In the genomic region with DNA sequence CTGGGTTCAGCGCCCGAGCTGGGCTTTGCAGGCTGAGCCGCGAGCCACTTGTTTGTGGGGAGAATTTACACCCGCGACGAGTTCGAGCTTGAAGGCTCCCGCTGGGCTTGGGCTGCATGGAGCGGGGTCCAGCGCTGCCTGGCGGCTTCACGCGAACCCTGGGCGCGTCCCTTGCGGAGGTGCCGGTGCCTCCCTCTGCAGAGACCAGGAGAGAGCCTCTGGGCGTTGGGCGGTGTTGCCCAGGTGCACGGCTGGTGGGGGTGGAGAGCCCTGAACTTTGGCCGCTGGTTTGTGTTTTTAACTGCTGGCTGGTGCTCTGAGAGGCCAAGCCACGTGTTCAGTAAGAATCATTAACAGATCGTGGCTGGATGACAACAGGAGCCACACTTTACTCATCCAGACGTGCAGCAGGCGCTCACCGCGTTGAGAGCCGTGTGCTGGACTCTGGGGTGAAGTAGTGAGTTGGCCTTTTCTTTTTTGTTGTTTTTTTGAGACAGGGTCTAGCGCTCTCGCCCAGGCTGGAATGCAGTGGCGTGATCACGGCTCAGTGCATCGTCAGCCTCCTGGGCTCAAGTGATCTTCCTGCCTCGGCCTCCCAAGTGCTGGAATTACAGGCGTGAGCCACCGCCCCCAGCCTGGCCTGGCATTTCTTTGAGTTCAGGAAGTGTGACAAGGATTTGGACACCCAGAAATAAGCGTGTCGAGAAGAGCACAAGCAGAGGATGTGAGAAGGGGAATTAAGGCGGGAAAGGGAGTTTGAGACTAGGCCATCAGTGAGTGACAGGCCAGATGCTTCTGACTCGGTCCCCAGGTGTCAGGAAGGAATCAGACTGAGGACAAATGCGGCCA, we compare ENCODE assay signal across 8 cellular contexts. TPM values are rescaled to one million over a fixed set of nuclear protein-coding genes. Genes with fewer than 3 reads are reported as not detected.
DNase-seq lines count a peak whose midpoint lies in the region; ATAC-seq, FAIRE-seq and TF ChIP-seq lines count a peak whose summit lies in the region.

No MANE protein-coding gene starts in this region.

- no peak overlapping the region for H3K23ac ChIP-seq in H1 (ENCODE audit: insufficient read length)

- H3K4me1 ChIP-seq in Panc1 (ENCODE audit: control insufficient read depth, insufficient read depth, low read length), result peaks cover 3% of the 10 kb centered on the region; the same call in 1 of the 2 replicates
- peaks cover 0 to 7% (median 2%) of the 10 kb centered on the region in 4 experiments; a peak in 4 of 7 replicates for H3K4me1 ChIP-seq in H1 (replicated peaks in 1 of 4; ENCODE audit: control insufficient read depth in 3 of 4, insufficient read depth in 4 of 4, low read length in 3 of 4)

- intact Hi-C loops in Panc1 (cut with micrococcal nuclease; ENCODE audit: unreplicated experiment), result no loop called here

- ATAC-seq in GM18517 (IDR thresholded peaks at IDR 0.05; ENCODE audit: unreplicated experiment) (peak; percentile 43), HG02970 (IDR thresholded peaks at IDR 0.05; ENCODE audit: low FRiP score, unreplicated experiment) (peak; percentile 39), Panc1 (peak; percentile 59)

- H3K23me2 ChIP-seq in H1 (ENCODE audit: low read depth, low read length), result peaks cover 6% of the 10 kb centered on the region; the same call in 1 of the 2 replicates

- H4K5ac ChIP-seq in H1 (ENCODE audit: insufficient read length, low read depth, low read length), result peak overlapping the region; percentile 27

- H3K9me3 ChIP-seq in Panc1 (ENCODE audit: control insufficient read depth, insufficient read depth, low read depth, low read length) (no peaks in the 10 kb centered on the region), H1 (ENCODE audit: insufficient read depth in 2 of 2, low read depth in 1 of 2, low read length in 1 of 2) (peaks cover 11 to 18% of the 10 kb centered on the region in 2 experiments)

- peak overlapping the region; percentile 12; the same call in 1 of the 2 replicates for H2BK12ac ChIP-seq in H1 (ENCODE audit: low read depth, low read length)

- peak overlapping the region; percentile 48 for H2AK5ac ChIP-seq in H1 (ENCODE audit: low read depth, low read length)

- no peak for TF ChIP-seq EP300 in H1 (IDR thresholded peaks at IDR 0.05; ENCODE audit: borderline replicate concordance in 1 of 2, low read depth in 2 of 2, low read length in 2 of 2)

- POLR2A ChIA-PET in BJ (lab: Charles Lee) (interaction anchor here (0.6 kb wide), 1 partner anchor 125 kb away, joined by 3 read pairs; no protein-coding TSS in a partner anchor), Panc1 (lab: Charles Lee) (interaction anchor here (0.5 kb wide), 1 partner anchor 244 kb away, joined by 5 read pairs; no protein-coding TSS in a partner anchor), H1 (lab: Charles Lee; ENCODE audit: partially characterized antibody) (interaction anchor here (0.6 to 4.8 kb wide), 12 partner anchors 8 to 186 kb away, joined by 3 to 59 read pairs (median 4); a partner anchor contains a TSS)

- DNase-seq in BJ (ENCODE audit: low read depth), result peak; percentile 3
- DNase-seq in Panc1 (ENCODE audit: low read depth, low spot score), result no peak
- no peak for DNase-seq in H1 (ENCODE audit: low read depth in 1 of 2, low spot score in 2 of 2)
- peak; percentile 87 for DNase-seq in mucosa of gallbladder (ENCODE audit: low spot score)
- DNase-seq in AML-193 (lab: John Stamatoyannopoulos, UW), result no peak
- no peak for DNase-seq in effector CD4-positive, alpha-beta T cell

- in situ Hi-C loops in Panc1 (cut with HindIII; ENCODE audit: low pct_unique_long_range_greater_than_20kb, low sequenced_read_pairs), result no loop called here

- peaks cover 0 to 12% of the 10 kb centered on the region in 2 experiments for H4K20me1 ChIP-seq in H1 (replicated peaks in 1 of 2; ENCODE audit: control insufficient read depth in 1 of 2, insufficient read depth in 2 of 2, low read length in 2 of 2)

- BruUV-seq in Panc1 (replicated peaks; lab: Mats Ljungman, UMichigan), result TSS peak; percentile 77

- peaks cover 15% of the 10 kb centered on the region for H3K36me3 ChIP-seq in BJ (ENCODE audit: control insufficient read depth, insufficient read depth, low read length)
- no peaks in the 10 kb centered on the region; the same call in 1 of the 2 replicates for H3K36me3 ChIP-seq in Panc1 (ENCODE audit: control insufficient read depth, insufficient read depth, low read length)
- H3K36me3 ChIP-seq in H1 (ENCODE audit: control insufficient read depth in 2 of 4, insufficient read depth in 4 of 4, low read length in 3 of 4), result peaks cover 0 to 23% (median 16%) of the 10 kb centered on the region in 4 experiments; a peak in 7 of 8 replicates

- no peak overlapping the region for H2BK20ac ChIP-seq in H1 (ENCODE audit: low read length)

- peak overlapping the region; percentile 94 for H3K4me3 ChIP-seq in BJ (ENCODE audit: low read depth, low read length)
- peak overlapping the region; percentile 74 to 78 for H3K4me3 ChIP-seq in Panc1 (ENCODE audit: low read depth in 2 of 2, low read length in 2 of 2)
- peak overlapping the region; percentile 69 to 93 (median 84) for H3K4me3 ChIP-seq in H1 (ENCODE audit: extremely low read depth in 1 of 4, insufficient read depth in 2 of 4, low read depth in 3 of 4, low read length in 4 of 4)

- H2BK5ac ChIP-seq in H1 (ENCODE audit: low read depth, low read length), result 0 out of 2 replicates have a peak overlapping the region, but pooled peaks have one; percentile 61

- H4K91ac ChIP-seq in H1 (replicated peaks; ENCODE audit: insufficient read length, low read length), result peak overlapping the region; percentile 84

- no peak for TF ChIP-seq RAD21 in H1 (IDR thresholded peaks at IDR 0.05 in 1 of 2, conservative IDR thresholded peaks at IDR 0.05 in 1 of 2; ENCODE audit: low read depth in 2 of 2, low read length in 2 of 2)

- peak overlapping the region; percentile 81 to 82 for H3K4me2 ChIP-seq in H1 (ENCODE audit: insufficient read depth in 1 of 2, low read depth in 2 of 2, low read length in 2 of 2)

- no peaks in the 10 kb centered on the region for H3K27me3 ChIP-seq in BJ (ENCODE audit: control insufficient read depth, insufficient read depth, low read length)
- no peaks in the 10 kb centered on the region for H3K27me3 ChIP-seq in Panc1 (ENCODE audit: control insufficient read depth, insufficient read depth, low read length)
- H3K27me3 ChIP-seq in H1 (replicated peaks in 1 of 4; ENCODE audit: control insufficient read depth in 3 of 4, extremely low read depth in 1 of 4, insufficient read depth in 3 of 4, low read length in 3 of 4), result no peaks in the 10 kb centered on the region

- peak overlapping the region in 3 of 4 experiments; percentile 56 to 85 (median 76); a peak in 6 of 7 replicates for H3K9ac ChIP-seq in H1 (replicated peaks in 1 of 4; ENCODE audit: extremely low read depth in 1 of 4, low read depth in 3 of 4, low read length in 3 of 4)

- H3K4ac ChIP-seq in H1 (replicated peaks; ENCODE audit: insufficient read length, low read depth, low read length), result peak overlapping the region; percentile 46

- no peak for FAIRE-seq in H1 (lab: Jason Lieb, UNC)

- H3K27ac ChIP-seq in Panc1 (ENCODE audit: low read length) (peak overlapping the region; percentile 82), H1 (ENCODE audit: low read depth, low read length) (peak overlapping the region; percentile 51)

- TF ChIP-seq POLR2A in H1 (IDR thresholded peaks at IDR 0.05; ENCODE audit: control extremely low read depth in 1 of 2, low read depth in 2 of 2, low read length in 2 of 2), result no peak

- H2AFZ ChIP-seq in H1 (ENCODE audit: low read length), result no peak overlapping the region

- CTCF ChIA-PET in BJ (lab: Yijun Ruan, JAX), result interaction anchor here (1.4 kb wide), 1 partner anchor 19 kb away, joined by 4 read pairs; no protein-coding TSS in a partner anchor
- CTCF ChIA-PET in Panc1 (lab: Charles Lee), result interaction anchor here (0.7 kb wide), 1 partner anchor 21 kb away, joined by 3 read pairs; no protein-coding TSS in a partner anchor
- CTCF ChIA-PET in H1 (lab: Charles Lee; ENCODE audit: partially characterized antibody), result interaction anchor here (1.0 to 2.6 kb wide), 3 partner anchors 8 to 16 kb away, joined by 5 to 16 read pairs (median 5); no protein-coding TSS in a partner anchor

- peak overlapping the region; percentile 70 for H3K56ac ChIP-seq in H1 (replicated peaks; ENCODE audit: insufficient read length, low read depth, low read length)

- H4K8ac ChIP-seq in H1 (ENCODE audit: extremely low read depth, insufficient read depth, low read length), result peak overlapping the region; percentile 86; the same call in 1 of the 2 replicates

- H2BK120ac ChIP-seq in H1 (replicated peaks; ENCODE audit: low read depth, low read length), result no peak overlapping the region

- 45% methylated on average over 30 of the region's 42 CpGs; no CpG with 5 or more reads in 1 of the 2 experiments for WGBS in H1 (ENCODE audit: extremely low coverage in 1 of 2, insufficient coverage in 1 of 2, insufficient read length in 1 of 2, insufficient replicate concordance in 2 of 2, low coverage in 1 of 2, low lambda C conversion rate in 2 of 2, missing lambda C conversion rate in 1 of 2), 2 experiments

- peak overlapping the region; percentile 64; the same call in 1 of the 2 replicates for H3K18ac ChIP-seq in H1 (ENCODE audit: extremely low read depth, low read length)

- no peak overlapping the region; the same call in 1 of the 2 replicates for H2BK15ac ChIP-seq in H1 (ENCODE audit: low read length)

- no peak overlapping the region for H3K14ac ChIP-seq in H1 (ENCODE audit: insufficient read length)

- H3K79me1 ChIP-seq in H1 (ENCODE audit: low read depth, low read length), result peaks cover 11% of the 10 kb centered on the region

- H3K79me2 ChIP-seq in H1 (ENCODE audit: control insufficient read depth in 1 of 2, insufficient read depth in 2 of 2, low read length in 2 of 2), result peaks cover 0 to 11% of the 10 kb centered on the region in 2 experiments; a peak in 1 of 4 replicates

- TF ChIP-seq CTCF in BJ (IDR thresholded peaks at IDR 0.05; ENCODE audit: insufficient read depth, low read depth, low read length), result no peak
- TF ChIP-seq CTCF in Panc1 (IDR thresholded peaks at IDR 0.05), result no peak
- no peak for TF ChIP-seq CTCF in H1 (IDR thresholded peaks at IDR 0.05; ENCODE audit: control extremely low read depth in 1 of 3, insufficient read depth in 1 of 3, low read depth in 1 of 3, low read length in 3 of 3)

RNA-seq across cellular contexts. Expression of a gene that starts 0.8 kb away (rescaled TPM):
- polyA plus RNA-seq in BJ (2011; rRNA removed) (31.5 and 56.0 TPM in 2 replicates), H1 (2011; rRNA removed) (49.5 and 87.5 TPM in 2 replicates)
- 16.2 and 20.0 TPM in 2 replicates for polyA minus RNA-seq in BJ (2011; rRNA and poly(A)+ RNA removed)
- total RNA-seq in Panc1 (2021; ENCODE audit: unreplicated experiment) (52.6 TPM), mucosa of gallbladder (168 TPM)
- 54.0 TPM for polyA plus RNA-seq in Panc1 (2012; ENCODE audit: insufficient read length)
- 76.8 and 83.9 TPM in 2 replicates for total RNA-seq in H1 (2021; fragmentation: NEBNext Ultra II Directional; extraction: Animal tissue kit (Norgen Biotek cat#: 25700))
- polyA plus RNA-seq in H1 (2011; cell fraction: cytosol; rRNA removed), result 91.7 TPM
- polyA plus RNA-seq in H1 (2011; cell fraction: nucleus; rRNA removed), result 406 TPM
- polyA plus RNA-seq in H1 (2012, experiment 1 of 2), result 82.0 to 144 TPM (median 116 TPM) in 4 replicates
- 45.2 TPM for polyA plus RNA-seq in H1 (2012, experiment 2 of 2)
- polyA plus RNA-seq in H1 (2013, experiment 1 of 2), result 49.2 TPM
- polyA plus RNA-seq in H1 (2013, experiment 2 of 2), result 43.1 TPM
- polyA minus RNA-seq in H1 (2011; rRNA and poly(A)+ RNA removed), result 36.6 and 43.1 TPM in 2 replicates
- 64.7 TPM for polyA minus RNA-seq in H1 (2011; cell fraction: cytosol; rRNA and poly(A)+ RNA removed)
- 58.6 TPM for polyA minus RNA-seq in H1 (2011; cell fraction: nucleus; rRNA and poly(A)+ RNA removed)

RNA-seq across cellular contexts. Expression of a gene that starts 14.2 kb away (rescaled TPM):
- 2.8 and 5.3 TPM in 2 replicates for polyA plus RNA-seq in BJ (2011; rRNA removed)
- polyA minus RNA-seq in BJ (2011; rRNA and poly(A)+ RNA removed), result 3.3 and 3.7 TPM in 2 replicates
- total RNA-seq in Panc1 (2021; ENCODE audit: unreplicated experiment), result 12.7 TPM
- 16.0 TPM for polyA plus RNA-seq in Panc1 (2012; ENCODE audit: insufficient read length)
- total RNA-seq in H1 (2021; fragmentation: NEBNext Ultra II Directional; extraction: Animal tissue kit (Norgen Biotek cat#: 25700)), result 12.5 and 12.7 TPM in 2 replicates
- 9.3 and 17.7 TPM in 2 replicates for polyA plus RNA-seq in H1 (2011; rRNA removed)
- polyA plus RNA-seq in H1 (2011; cell fraction: cytosol; rRNA removed), result 13.4 TPM
- polyA plus RNA-seq in H1 (2011; cell fraction: nucleus; rRNA removed), result 16.3 TPM
- 5.2 to 10.1 TPM (median 9.8 TPM) in 4 replicates for polyA plus RNA-seq in H1 (2012, experiment 1 of 2)
- polyA plus RNA-seq in H1 (2012, experiment 2 of 2), result 10.5 TPM
- 5.4 TPM for polyA plus RNA-seq in H1 (2013, experiment 1 of 2)
- polyA plus RNA-seq in H1 (2013, experiment 2 of 2), result 4.9 TPM
- 3.4 and 3.5 TPM in 2 replicates for polyA minus RNA-seq in H1 (2011; rRNA and poly(A)+ RNA removed)
- polyA minus RNA-seq in H1 (2011; cell fraction: cytosol; rRNA and poly(A)+ RNA removed), result 9.9 TPM
- polyA minus RNA-seq in H1 (2011; cell fraction: nucleus; rRNA and poly(A)+ RNA removed), result 16.0 TPM
- total RNA-seq in mucosa of gallbladder, result 29.6 TPM

RNA-seq across cellular contexts. Expression of a gene that starts 29.7 kb away (rescaled TPM):
- 2.6 TPM in 2 replicates for polyA plus RNA-seq in BJ (2011; rRNA removed)
- 1.3 and 1.6 TPM in 2 replicates for polyA minus RNA-seq in BJ (2011; rRNA and poly(A)+ RNA removed)
- total RNA-seq in Panc1 (2021; ENCODE audit: unreplicated experiment), result 18.3 TPM
- 12.4 TPM for polyA plus RNA-seq in Panc1 (2012; ENCODE audit: insufficient read length)
- 13.5 and 16.9 TPM in 2 replicates for total RNA-seq in H1 (2021; fragmentation: NEBNext Ultra II Directional; extraction: Animal tissue kit (Norgen Biotek cat#: 25700))
- polyA plus RNA-seq in H1 (2011; rRNA removed), result 5.4 and 8.4 TPM in 2 replicates
- polyA plus RNA-seq in H1 (2011; cell fraction: cytosol; rRNA removed), result 6.2 TPM
- polyA plus RNA-seq in H1 (2011; cell fraction: nucleus; rRNA removed), result 7.4 TPM
- 6.9 to 11.5 TPM (median 10.4 TPM) in 4 replicates for polyA plus RNA-seq in H1 (2012, experiment 1 of 2)
- 7.0 TPM for polyA plus RNA-seq in H1 (2012, experiment 2 of 2)
- 14.6 TPM for polyA plus RNA-seq in H1 (2013, experiment 1 of 2)
- 15.6 TPM for polyA plus RNA-seq in H1 (2013, experiment 2 of 2)
- 6.0 TPM in 2 replicates for polyA minus RNA-seq in H1 (2011; rRNA and poly(A)+ RNA removed)
- polyA minus RNA-seq in H1 (2011; cell fraction: cytosol; rRNA and poly(A)+ RNA removed), result 11.2 TPM
- 8.0 TPM for polyA minus RNA-seq in H1 (2011; cell fraction: nucleus; rRNA and poly(A)+ RNA removed)
- total RNA-seq in mucosa of gallbladder, result 13.6 TPM

RNA-seq across cellular contexts. Expression of a gene that starts 29.8 kb away (rescaled TPM):
- polyA plus RNA-seq in BJ (2011; rRNA removed) (58.5 and 105 TPM in 2 replicates), H1 (2011; rRNA removed) (75.8 and 100 TPM in 2 replicates)
- polyA minus RNA-seq in BJ (2011; rRNA and poly(A)+ RNA removed), result 49.1 and 82.6 TPM in 2 replicates
- total RNA-seq in Panc1 (2021; ENCODE audit: unreplicated experiment) (98.0 TPM), mucosa of gallbladder (139 TPM)
- 121 TPM for polyA plus RNA-seq in Panc1 (2012; ENCODE audit: insufficient read length)
- 64.4 and 73.5 TPM in 2 replicates for total RNA-seq in H1 (2021; fragmentation: NEBNext Ultra II Directional; extraction: Animal tissue kit (Norgen Biotek cat#: 25700))
- polyA plus RNA-seq in H1 (2011; cell fraction: cytosol; rRNA removed), result 104 TPM
- 118 TPM for polyA plus RNA-seq in H1 (2011; cell fraction: nucleus; rRNA removed)
- 46.2 to 73.1 TPM (median 70.6 TPM) in 4 replicates for polyA plus RNA-seq in H1 (2012, experiment 1 of 2)
- 78.8 TPM for polyA plus RNA-seq in H1 (2012, experiment 2 of 2)
- 37.5 TPM for polyA plus RNA-seq in H1 (2013, experiment 1 of 2)
- polyA plus RNA-seq in H1 (2013, experiment 2 of 2), result 38.9 TPM
- 48.7 and 52.9 TPM in 2 replicates for polyA minus RNA-seq in H1 (2011; rRNA and poly(A)+ RNA removed)
- 59.7 TPM for polyA minus RNA-seq in H1 (2011; cell fraction: cytosol; rRNA and poly(A)+ RNA removed)
- 30.2 TPM for polyA minus RNA-seq in H1 (2011; cell fraction: nucleus; rRNA and poly(A)+ RNA removed)

RNA-seq across cellular contexts. Expression of a gene that starts 33.4 kb away (rescaled TPM):
- polyA plus RNA-seq in BJ (2011; rRNA removed) (8.3 and 15.6 TPM in 2 replicates), H1 (2011; rRNA removed) (2.9 and 6.0 TPM in 2 replicates)
- polyA minus RNA-seq in BJ (2011; rRNA and poly(A)+ RNA removed), result 7.6 and 7.7 TPM in 2 replicates
- total RNA-seq in Panc1 (2021; ENCODE audit: unreplicated experiment) (6.3 TPM), mucosa of gallbladder (20.8 TPM)
- 8.7 TPM for polyA plus RNA-seq in Panc1 (2012; ENCODE audit: insufficient read length)
- 5.4 and 5.8 TPM in 2 replicates for total RNA-seq in H1 (2021; fragmentation: NEBNext Ultra II Directional; extraction: Animal tissue kit (Norgen Biotek cat#: 25700))
- 4.7 TPM for polyA plus RNA-seq in H1 (2011; cell fraction: cytosol; rRNA removed)
- 26.8 TPM for polyA plus RNA-seq in H1 (2011; cell fraction: nucleus; rRNA removed)
- 3.1 to 5.6 TPM (median 5.0 TPM) in 4 replicates for polyA plus RNA-seq in H1 (2012, experiment 1 of 2)
- 3.6 TPM for polyA plus RNA-seq in H1 (2012, experiment 2 of 2)
- 2.7 TPM for polyA plus RNA-seq in H1 (2013, experiment 1 of 2)
- 2.2 TPM for polyA plus RNA-seq in H1 (2013, experiment 2 of 2)
- 1.1 and 1.4 TPM in 2 replicates for polyA minus RNA-seq in H1 (2011; rRNA and poly(A)+ RNA removed)
- 1.8 TPM for polyA minus RNA-seq in H1 (2011; cell fraction: cytosol; rRNA and poly(A)+ RNA removed)
- 4.0 TPM for polyA minus RNA-seq in H1 (2011; cell fraction: nucleus; rRNA and poly(A)+ RNA removed)

Comparison
In these comparisons a context has a peak if more than half of its experiments do, and no peak if none do; other contexts are left out.
1. DNase-seq: peak in BJ (single experiment) and mucosa of gallbladder (single experiment); none in Panc1 (single experiment), H1 (0 of 2), AML-193 (0 of 2) and effector CD4-positive, alpha-beta T cell (single experiment).
2. Peak in every context shown above with its lines, with median percentiles within 50 percentile points of each other: H3K4me3 ChIP-seq and ATAC-seq.